In genomic region chr17:19236351-19237138, GRCh38 we compare ENCODE assay signal across 8 cellular contexts. TPM values are rescaled to one million over a fixed set of nuclear protein-coding genes. Genes with fewer than 3 reads are reported as not detected.
A peak's percentile ranks its signal among the peaks of the same experiment; 100 is the strongest.
DNase-seq lines count a peak whose midpoint lies in the region; ATAC-seq and TF ChIP-seq lines count a peak whose summit lies in the region.
"Not testable (repeated sequence)": the region's sequence is repeated elsewhere in the genome, so short reads cannot be mapped to it uniquely, and the experiment has no call there.

No MANE protein-coding gene starts in this region.

- not testable (repeated sequence) for H3K4me1 Mint-ChIP-seq in activated CD8-positive, alpha-beta T cell treated with anti-CD3 and anti-CD28 coated beads, Interleukin-2, amount 10 ng/mL, durations not matched to agents 7 days and 5 days (ENCODE audit: low read depth); naive thymus-derived CD8-positive, alpha-beta T cell

- not testable (repeated sequence) for H3K36me3 Mint-ChIP-seq in activated CD8-positive, alpha-beta T cell treated with anti-CD3 and anti-CD28 coated beads, Interleukin-2, amount 10 ng/mL, durations not matched to agents 7 days and 5 days (ENCODE audit: low read depth); naive thymus-derived CD8-positive, alpha-beta T cell

- not testable (repeated sequence) for H3K27ac Mint-ChIP-seq in activated CD8-positive, alpha-beta T cell treated with anti-CD3 and anti-CD28 coated beads, Interleukin-2, amount 10 ng/mL, durations not matched to agents 7 days and 5 days; naive thymus-derived CD8-positive, alpha-beta T cell

- intact Hi-C loops in aorta (cut with DNase I): not testable (repeated sequence)

- H3K27me3 Mint-ChIP-seq in activated CD8-positive, alpha-beta T cell treated with anti-CD3 and anti-CD28 coated beads, Interleukin-2, amount 10 ng/mL, durations not matched to agents 7 days and 5 days (ENCODE audit: low read depth): peaks cover 18% of the 10 kb centered on the region
- H3K27me3 Mint-ChIP-seq in naive thymus-derived CD8-positive, alpha-beta T cell: peaks cover 2 to 18% (median 3%) of the 10 kb centered on the region in 5 donors

- ATAC-seq in GM18861 (IDR thresholded peaks at IDR 0.05; ENCODE audit: unreplicated experiment) (peak; percentile 30), GM21515 (IDR thresholded peaks at IDR 0.05; ENCODE audit: unreplicated experiment) (peak; percentile 38), HG02840 (IDR thresholded peaks at IDR 0.05; ENCODE audit: low FRiP score, unreplicated experiment) (peak; percentile 14), HG03457 (IDR thresholded peaks at IDR 0.05; ENCODE audit: unreplicated experiment) (peak; percentile 15), foreskin keratinocyte (peak; percentile 76), aorta (ENCODE audit: low FRiP score) (peak; percentile 83)
- peak; percentile 67 for ATAC-seq in activated CD8-positive, alpha-beta T cell treated with anti-CD3 and anti-CD28 coated beads, Interleukin-2, amount 10 ng/mL, durations not matched to agents 7 days and 5 days
- peak; percentile 66 to 87 for ATAC-seq in naive thymus-derived CD8-positive, alpha-beta T cell

- WGBS in aorta, 2 donors: no CpG with 5 or more reads among the region's 32 CpGs

- DNase-seq in activated CD8-positive, alpha-beta T cell treated with anti-CD3 and anti-CD28 coated beads, Interleukin-2, amount 10 ng/mL, durations not matched to agents 7 days and 5 days; foreskin keratinocyte; naive thymus-derived CD8-positive, alpha-beta T cell; aorta: not testable (repeated sequence)

- TF ChIP-seq CTCF in foreskin keratinocyte (conservative IDR thresholded peaks at IDR 0.05): not testable (repeated sequence)

- CTCF ChIA-PET in activated CD8-positive, alpha-beta T cell treated with anti-CD3 and anti-CD28 coated beads, Interleukin-2, amount 10 ng/mL, durations not matched to agents 7 days and 5 days (lab: Charles Lee): not testable (repeated sequence)

- not testable (repeated sequence) for H3K36me3 ChIP-seq in aorta (ENCODE audit: control insufficient read depth in 1 of 2, insufficient read depth in 2 of 2, low read length in 1 of 2)

- H3K4me1 ChIP-seq in foreskin keratinocyte; aorta (ENCODE audit: control insufficient read depth in 1 of 2, insufficient read depth in 2 of 2, low read length in 2 of 2): not testable (repeated sequence)

- POLR2A ChIA-PET in activated CD8-positive, alpha-beta T cell treated with anti-CD3 and anti-CD28 coated beads, Interleukin-2, amount 10 ng/mL, durations not matched to agents 7 days and 5 days (lab: Charles Lee); naive thymus-derived CD8-positive, alpha-beta T cell (lab: Charles Lee): not testable (repeated sequence)

- H3K9me3 ChIP-seq in aorta (ENCODE audit: control insufficient read depth, low read length): not testable (repeated sequence)

- not testable (repeated sequence) for H3K4me3 ChIP-seq in aorta (ENCODE audit: low read length in 2 of 2)

- not testable (repeated sequence) for H3K4me3 Mint-ChIP-seq in activated CD8-positive, alpha-beta T cell treated with anti-CD3 and anti-CD28 coated beads, Interleukin-2, amount 10 ng/mL, durations not matched to agents 7 days and 5 days; naive thymus-derived CD8-positive, alpha-beta T cell

- not testable (repeated sequence) for H3K9me3 Mint-ChIP-seq in activated CD8-positive, alpha-beta T cell treated with anti-CD3 and anti-CD28 coated beads, Interleukin-2, amount 10 ng/mL, durations not matched to agents 7 days and 5 days (ENCODE audit: insufficient read depth); naive thymus-derived CD8-positive, alpha-beta T cell

- H3K27me3 ChIP-seq in foreskin keratinocyte; aorta (ENCODE audit: control insufficient read depth in 1 of 2, insufficient read depth in 2 of 2, low read length in 1 of 2): not testable (repeated sequence)

- not testable (repeated sequence) for H3K27ac ChIP-seq in foreskin keratinocyte; aorta (ENCODE audit: low read depth in 1 of 2, low read length in 2 of 2)

RNA-seq across cellular contexts. Expression of gene EPN2, which starts 0.6 kb away (rescaled TPM):
- total RNA-seq in activated CD8-positive, alpha-beta T cell treated with anti-CD3 and anti-CD28 coated beads, Interleukin-2, amount 10 ng/mL, durations not matched to agents 7 days and 5 days: 1 to 10 TPM; 2.8 to 3.1 TPM
- total RNA-seq in foreskin keratinocyte (25.8 and 27.6 TPM in 2 replicates), aorta (10 to 100 TPM; 56.1 to 67.7 TPM)
- polyA plus RNA-seq in foreskin keratinocyte (13.9 and 15.0 TPM in 2 replicates), aorta (10 to 100 TPM in 1 of 2 donors, 1 to 10 TPM in 1; 8.6 to 24.1 TPM)
- 1 to 10 TPM; 6.1 to 6.5 TPM for total RNA-seq in naive thymus-derived CD8-positive, alpha-beta T cell
- 1 to 10 TPM; 1.3 to 3.7 (median 1.6) TPM for polyA plus RNA-seq in naive thymus-derived CD8-positive, alpha-beta T cell

Comparison
In these comparisons a context has a peak if more than half of its experiments do, and no peak if none do; other contexts are left out.
1. ATAC-seq: peak in every context shown above with its lines; median percentile 83 in aorta; 76 in naive thymus-derived CD8-positive, alpha-beta T cell; 76 in foreskin keratinocyte; 67 in activated CD8-positive, alpha-beta T cell treated with anti-CD3 and anti-CD28 coated beads, Interleukin-2, amount 10 ng/mL, durations not matched to agents 7 days and 5 days; 38 in GM21515; 30 in GM18861; 15 in HG03457; 14 in HG02840.